Comparison of ENCODE assay signal across 18 cellular contexts in genomic region chr1:24888971-24889670, GRCh38. TPM values are rescaled to one million over a fixed set of nuclear protein-coding genes. Genes with fewer than 3 reads are reported as not detected.
DNase-seq lines count a peak whose midpoint lies in the region; ATAC-seq and TF ChIP-seq lines count a peak whose summit lies in the region.
"Had no signal": no experiment of that assay in that cellular context is flagged by ENCODE, and none has a peak within 500 bp of the region (broad histone marks: within the 10 kb centered on the region; RNA-seq: fewer than 3 reads in every experiment).

No MANE protein-coding gene starts in this region.

- intact Hi-C loops in aorta (cut with DNase I), result no loop called here
- intact Hi-C loops in naive thymus-derived CD4-positive, alpha-beta T cell (cut with micrococcal nuclease), result no loop called here

- H3K36me3 Mint-ChIP-seq in naive thymus-derived CD4-positive, alpha-beta T cell, result peaks cover 10 to 20% (median 14%) of the 10 kb centered on the region in 5 donors

- peaks cover 5% of the 10 kb centered on the region for H3K27me3 Mint-ChIP-seq in stimulated activated naive CD8-positive, alpha-beta T cell treated with anti-CD3 and anti-CD28 coated beads, Interleukin-15, amount 100 ng/mL, for 72 hours
- H3K27me3 Mint-ChIP-seq in naive thymus-derived CD4-positive, alpha-beta T cell, result peaks cover 0 to 31% (median 0%) of the 10 kb centered on the region in 5 donors
- H3K27me3 Mint-ChIP-seq: activated naive CD4-positive, alpha-beta T cell treated with anti-CD3 and anti-CD28 coated beads, Interleukin-2, amount 50 U/mL, for 24 hours had no signal

- TF ChIP-seq CTCF in fibroblast of pulmonary artery (IDR thresholded peaks at IDR 0.05; ENCODE audit: low read length, missing control alignments), result no peak

- H3K4me1 ChIP-seq in aorta (ENCODE audit: control insufficient read depth in 1 of 2, insufficient read depth in 2 of 2, low read length in 2 of 2), result no peaks in the 10 kb centered on the region
- H3K4me1 ChIP-seq in naive thymus-derived CD4-positive, alpha-beta T cell (ENCODE audit: control insufficient read depth in 2 of 2, insufficient read depth in 2 of 2, low read length in 2 of 2), result no peaks in the 10 kb centered on the region
- H3K4me1 ChIP-seq: esophagus squamous epithelium had no signal

- no peaks in the 10 kb centered on the region for H3K27me3 ChIP-seq in aorta (ENCODE audit: control insufficient read depth in 1 of 2, insufficient read depth in 2 of 2, low read length in 1 of 2)
- no peaks in the 10 kb centered on the region for H3K27me3 ChIP-seq in naive thymus-derived CD4-positive, alpha-beta T cell (ENCODE audit: control insufficient read depth in 2 of 2, insufficient read depth in 2 of 2, low read length in 2 of 2)
- H3K27me3 ChIP-seq: transverse colon had no signal

- ATAC-seq in stimulated activated naive CD8-positive, alpha-beta T cell treated with anti-CD3 and anti-CD28 coated beads, Interleukin-15, Interleukin-2, amounts not matched to agents 100 U/mL and 50 U/mL, for 24 hours, result no peak
- no peak for ATAC-seq in stimulated activated naive CD8-positive, alpha-beta T cell treated with anti-CD3 and anti-CD28 coated beads, Interleukin-15, amount 100 ng/mL, for 72 hours
- no peak for ATAC-seq in aorta (ENCODE audit: low FRiP score)
- no peak for ATAC-seq in naive thymus-derived CD4-positive, alpha-beta T cell
- ATAC-seq in GM19452 (IDR thresholded peaks at IDR 0.05; ENCODE audit: unreplicated experiment), result no peak
- ATAC-seq: right cardiac atrium had no signal

- peak; percentile 1 for DNase-seq in stimulated activated naive CD8-positive, alpha-beta T cell treated with anti-CD3 and anti-CD28 coated beads, Interleukin-15, Interleukin-2, amounts not matched to agents 100 U/mL and 50 U/mL, for 24 hours
- DNase-seq in stimulated activated naive CD8-positive, alpha-beta T cell treated with anti-CD3 and anti-CD28 coated beads, Interleukin-15, amount 100 ng/mL, for 72 hours, result no peak
- DNase-seq in astrocyte of the hippocampus (ENCODE audit: low read depth, low spot score), result peak; percentile 38
- peak; percentile 36 for DNase-seq in fibroblast of pulmonary artery (ENCODE audit: low read depth)
- DNase-seq in aorta, result peak; percentile 17 to 24
- no peak for DNase-seq in naive thymus-derived CD4-positive, alpha-beta T cell
- no peak for DNase-seq in NCI-H82 (lab: John Stamatoyannopoulos, UW)
- DNase-seq: activated CD4-positive, CD25-positive, alpha-beta regulatory T cell; cerebellar nuclear complex; esophagus squamous epithelium; right cardiac atrium; stimulated activated CD4-positive, alpha-beta T cell treated with anti-CD3 and anti-CD28 coated beads, Interleukin-4, amount 100 ng/mL, for 1 hour had no signal

- H3K27ac Mint-ChIP-seq in stimulated activated naive CD8-positive, alpha-beta T cell treated with anti-CD3 and anti-CD28 coated beads, Interleukin-15, amount 100 ng/mL, for 72 hours, result peak overlapping the region in 1 of 2 donors; percentile 45
- no peak overlapping the region for H3K27ac Mint-ChIP-seq in naive thymus-derived CD4-positive, alpha-beta T cell
- H3K27ac Mint-ChIP-seq: activated naive CD4-positive, alpha-beta T cell treated with anti-CD3 and anti-CD28 coated beads, Interleukin-2, amount 50 U/mL, for 24 hours; T-helper 1 cell treated with Interleukin-12 subunit alpha and Interleukin-12 subunit beta and Interleukin-4 antibody, amounts not matched to agents 30 μg/mL and 1 μg/mL, for 36 hours had no signal

- no peaks in the 10 kb centered on the region for H3K36me3 ChIP-seq in aorta (ENCODE audit: control insufficient read depth in 1 of 2, insufficient read depth in 2 of 2, low read length in 1 of 2)
- no peaks in the 10 kb centered on the region for H3K36me3 ChIP-seq in naive thymus-derived CD4-positive, alpha-beta T cell (ENCODE audit: control insufficient read depth in 2 of 3, insufficient read depth in 3 of 3, low read length in 3 of 3)
- H3K36me3 ChIP-seq: esophagus squamous epithelium, transverse colon had no signal

- WGBS in aorta, 2 donors, result 75 to 76% methylated on average over 4 of the region's 4 CpGs

- POLR2A ChIA-PET in naive thymus-derived CD4-positive, alpha-beta T cell (lab: Charles Lee), result interaction anchor here (0.6 kb wide), 1 partner anchor 160 kb away, joined by 3 read pairs; no protein-coding TSS in a partner anchor

- H3K4me3 ChIP-seq in fibroblast of pulmonary artery (replicated peaks; ENCODE audit: low read depth, low read length) (no peak overlapping the region), aorta (ENCODE audit: low read length in 2 of 2) (no peak overlapping the region)
- no peak overlapping the region for H3K4me3 ChIP-seq in naive thymus-derived CD4-positive, alpha-beta T cell (ENCODE audit: low read length)
- H3K4me3 ChIP-seq: esophagus squamous epithelium, lung, transverse colon had no signal

- H3K4me3 Mint-ChIP-seq in stimulated activated naive CD8-positive, alpha-beta T cell treated with anti-CD3 and anti-CD28 coated beads, Interleukin-15, amount 100 ng/mL, for 72 hours, result no peak overlapping the region
- H3K4me3 Mint-ChIP-seq in naive thymus-derived CD4-positive, alpha-beta T cell, result no peak overlapping the region
- H3K4me3 Mint-ChIP-seq: activated naive CD4-positive, alpha-beta T cell treated with anti-CD3 and anti-CD28 coated beads, Interleukin-2, amount 50 U/mL, for 24 hours; neural crest cell; T-helper 1 cell treated with Interleukin-12 subunit alpha and Interleukin-12 subunit beta and Interleukin-4 antibody, amounts not matched to agents 30 μg/mL and 1 μg/mL, for 36 hours had no signal

- peaks cover 16 to 39% of the 10 kb centered on the region in 2 donors for H3K9me3 Mint-ChIP-seq in stimulated activated naive CD8-positive, alpha-beta T cell treated with anti-CD3 and anti-CD28 coated beads, Interleukin-15, amount 100 ng/mL, for 72 hours
- peaks cover 3 to 34% (median 17%) of the 10 kb centered on the region in 11 donors for H3K9me3 Mint-ChIP-seq in naive thymus-derived CD4-positive, alpha-beta T cell

- H3K9me3 ChIP-seq in aorta (ENCODE audit: control insufficient read depth, low read length), result peaks cover 1% of the 10 kb centered on the region
- H3K9me3 ChIP-seq in naive thymus-derived CD4-positive, alpha-beta T cell (ENCODE audit: control insufficient read depth in 2 of 3, low read length in 3 of 3), result peaks cover 0 to 7% (median 0%) of the 10 kb centered on the region in 3 experiments

- no peaks in the 10 kb centered on the region for H3K4me1 Mint-ChIP-seq in stimulated activated naive CD8-positive, alpha-beta T cell treated with anti-CD3 and anti-CD28 coated beads, Interleukin-15, amount 100 ng/mL, for 72 hours
- H3K4me1 Mint-ChIP-seq in naive thymus-derived CD4-positive, alpha-beta T cell, result peaks cover 0 to 3% (median 0%) of the 10 kb centered on the region in 7 donors
- H3K4me1 Mint-ChIP-seq: activated naive CD4-positive, alpha-beta T cell treated with anti-CD3 and anti-CD28 coated beads, Interleukin-2, amount 50 U/mL, for 24 hours; neural crest cell had no signal

- CTCF ChIA-PET in naive thymus-derived CD4-positive, alpha-beta T cell (lab: Charles Lee), result no interaction called here

- no peak overlapping the region for H3K27ac ChIP-seq in aorta (ENCODE audit: low read depth in 1 of 2, low read length in 2 of 2)
- H3K27ac ChIP-seq in naive thymus-derived CD4-positive, alpha-beta T cell (ENCODE audit: low read depth, low read length), result no peak overlapping the region
- H3K27ac ChIP-seq: esophagus squamous epithelium, transverse colon had no signal

RNA-seq across cellular contexts. Expression of gene RUNX3, which starts 41.0 kb away (rescaled TPM):
- 1 to 10 TPM; 2.9 to 4.4 TPM for total RNA-seq in aorta
- 1 to 10 TPM; 1.1 to 1.3 TPM for polyA plus RNA-seq in aorta
- total RNA-seq in naive thymus-derived CD4-positive, alpha-beta T cell, result 100 to 1,000 TPM in 2 of 5 experiments, 10 to 100 TPM in 3; 71.4 to 135 (median 96.9) TPM
- 10 to 100 TPM; 14.2 to 25.8 TPM for polyA plus RNA-seq in naive thymus-derived CD4-positive, alpha-beta T cell

Comparison
In these comparisons a context has a peak if more than half of its experiments do, and no peak if none do; other contexts are left out.
1. DNase-seq: peak in stimulated activated naive CD8-positive, alpha-beta T cell treated with anti-CD3 and anti-CD28 coated beads, Interleukin-15, Interleukin-2, amounts not matched to agents 100 U/mL and 50 U/mL, for 24 hours (single experiment), astrocyte of the hippocampus (single experiment), fibroblast of pulmonary artery (single experiment) and aorta (2 of 2); none in stimulated activated naive CD8-positive, alpha-beta T cell treated with anti-CD3 and anti-CD28 coated beads, Interleukin-15, amount 100 ng/mL, for 72 hours (0 of 2), naive thymus-derived CD4-positive, alpha-beta T cell (0 of 9) and NCI-H82 (single experiment).
2. RNA of gene RUNX3, which starts 41.0 kb away (total RNA-seq): 71.4 to 135 TPM in naive thymus-derived CD4-positive, alpha-beta T cell; 2.9 to 4.4 TPM in aorta; every median in the first group is over 10 times any median in the second.